In the genomic region with DNA sequence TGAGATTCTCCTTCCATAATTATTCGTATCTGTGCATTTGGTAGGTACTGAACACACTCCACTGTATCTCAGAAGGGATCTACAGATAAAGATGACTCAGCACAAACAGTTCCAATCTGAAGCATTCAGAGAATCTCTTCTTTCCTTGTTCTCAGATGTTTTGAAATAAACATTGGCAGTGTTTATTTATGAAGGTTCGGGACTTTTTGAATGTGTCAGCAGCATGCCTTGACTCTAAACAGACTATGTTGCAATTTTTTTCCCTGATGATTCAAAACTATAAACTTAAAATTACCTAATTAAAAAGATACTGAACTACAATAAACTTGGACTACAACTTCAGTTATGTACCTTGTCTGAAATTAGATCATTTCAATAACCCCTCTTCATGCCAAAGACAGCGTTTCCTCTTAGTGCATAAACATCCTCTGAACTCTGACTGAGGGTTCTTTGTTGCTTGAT, we compare ENCODE assay signal across 11 cellular contexts.
DNase-seq lines count a peak whose midpoint lies in the region; ATAC-seq, FAIRE-seq and TF ChIP-seq lines count a peak whose summit lies in the region.
"Had no signal": no experiment of that assay in that cellular context is flagged by ENCODE, and none has a peak within 500 bp of the region (broad histone marks: within the 10 kb centered on the region; RNA-seq: fewer than 3 reads in every experiment).

No MANE protein-coding gene starts in this region.

- WGBS in A549 (ENCODE audit: missing lambda C conversion rate), result 3% methylated on average over 3 of the region's 3 CpGs

- intact Hi-C loops in posterior vena cava (cut with DNase I), result no loop called here

- H3K9me3 ChIP-seq in A549, result peaks cover 3% of the 10 kb centered on the region; the same call in 1 of the 3 replicates
- H3K9me3 ChIP-seq: heart left ventricle had no signal

- DNase-seq in A549 (ENCODE audit: low read depth in 1 of 2, low spot score in 1 of 2) (peak; percentile 40 to 86), HT-29 (ENCODE audit: low spot score) (peak; percentile 49), bronchial epithelial cell (ENCODE audit: low read depth) (peak; percentile 97), lung microvascular endothelial cell (ENCODE audit: low read depth in 2 of 2) (peak; percentile 86 to 91), cerebellar nuclear complex (lab: John Stamatoyannopoulos, UW) (no peak), posterior vena cava (ENCODE audit: low spot score) (no peak)
- DNase-seq in stimulated activated CD4-positive, alpha-beta T cell treated with anti-CD3 and anti-CD28 coated beads, Interleukin-12 subunit alpha, Interleukin-12 subunit beta, amount 100 ng/mL, for 4 hours, result no peak
- DNase-seq: heart left ventricle; stimulated activated CD4-positive, alpha-beta T cell treated with anti-CD3 and anti-CD28 coated beads, Interleukin-2, amount 100 ng/mL, for 24 hours had no signal

- H3K4me2 ChIP-seq in A549, result peak overlapping the region; percentile 67

- H3K4me3 ChIP-seq in A549 (no peak overlapping the region), bronchial epithelial cell (ENCODE audit: low read depth, low read length) (no peak overlapping the region)
- H3K4me3 ChIP-seq: heart left ventricle had no signal

- POLR2A ChIA-PET in A549 (lab: Yijun Ruan, JAX), result no interaction called here

- H3K36me3 ChIP-seq in bronchial epithelial cell (ENCODE audit: control insufficient read depth, insufficient read depth, low read length), result no peaks in the 10 kb centered on the region
- H3K36me3 ChIP-seq: heart left ventricle had no signal

- peak; percentile 27 to 49; a peak in 3 of 5 replicates for TF ChIP-seq RAD21 in A549 (conservative IDR thresholded peaks at IDR 0.05 in 1 of 2, IDR thresholded peaks at IDR 0.05 in 1 of 2)

- no peaks in the 10 kb centered on the region for H3K27me3 ChIP-seq in bronchial epithelial cell (ENCODE audit: control insufficient read depth, insufficient read depth, low read length)
- H3K27me3 ChIP-seq: heart left ventricle had no signal

- FAIRE-seq in A549 (lab: Jason Lieb, UNC) (peak; percentile 86), bronchial epithelial cell (lab: Jason Lieb, UNC) (no peak)

- peak; percentile 68 to 79; a peak in 3 of 5 replicates for TF ChIP-seq EP300 in A549 (IDR thresholded peaks at IDR 0.05)

- H3K27ac ChIP-seq in A549, result peak overlapping the region; percentile 63 to 89
- H3K27ac ChIP-seq: HL-60 had no signal

- peaks cover 39% of the 10 kb centered on the region for H3K4me1 ChIP-seq in A549

- ATAC-seq in A549 (peak; percentile 89 to 97), GM19035 (IDR thresholded peaks at IDR 0.05; ENCODE audit: unreplicated experiment) (no peak)

- CTCF ChIA-PET in A549 (lab: Yijun Ruan, JAX), result interaction anchor here (1.0 kb wide), 1 partner anchor 16 kb away, joined by 3 read pairs; no protein-coding TSS in a partner anchor

- TF ChIP-seq POLR2A in A549 (IDR thresholded peaks at IDR 0.05; ENCODE audit: low read length), result no peak

- TF ChIP-seq CTCF in A549 (IDR thresholded peaks at IDR 0.05) (no peak), bronchial epithelial cell (IDR thresholded peaks at IDR 0.05; ENCODE audit: insufficient read depth, low read length, severe bottlenecking) (no peak)

TF ChIP-seq in A549, 52 proteins besides CTCF, POLR2A, EP300 and RAD21:
- TF ChIP-seq JUN (IDR thresholded peaks at IDR 0.05) (peak; percentile 57 to 77; a peak in 3 of 5 replicates), NFE2L2 (conservative IDR thresholded peaks at IDR 0.05; ENCODE audit: low read length) (peak; percentile 96), ZNF302 (CRISPR knock-in tag; IDR thresholded peaks at IDR 0.05) (0 out of 2 replicates have a peak, but pooled peaks have one; percentile 22), FOXS1 (CRISPR knock-in tag; IDR thresholded peaks at IDR 0.05) (peak; percentile 75; the same call in 1 of the 2 replicates), FOSB (CRISPR knock-in tag; IDR thresholded peaks at IDR 0.05) (0 out of 2 replicates have a peak, but pooled peaks have one; percentile 28), BCL3 (IDR thresholded peaks at IDR 0.05) (peak; percentile 77; the same call in 1 of the 3 replicates), HDAC2 (IDR thresholded peaks at IDR 0.05) (no peak), RFX5 (IDR thresholded peaks at IDR 0.05) (no peak), HOXA7 (CRISPR knock-in tag; IDR thresholded peaks at IDR 0.05) (peak; percentile 58; the same call in 1 of the 2 replicates), MAFK (IDR thresholded peaks at IDR 0.05; ENCODE audit: partially characterized antibody) (peak; percentile 100), GATA3 (IDR thresholded peaks at IDR 0.05; ENCODE audit: borderline replicate concordance) (peak; percentile 98), CEBPB (IDR thresholded peaks at IDR 0.05) (peak; percentile 89 to 96), SMC3 (IDR thresholded peaks at IDR 0.05) (0 out of 3 replicates have a peak, but pooled peaks have one; percentile 27), EHF (CRISPR knock-in tag; IDR thresholded peaks at IDR 0.05) (0 out of 2 replicates have a peak, but pooled peaks have one; percentile 47), POLR2AphosphoS2 (conservative IDR thresholded peaks at IDR 0.05; ENCODE audit: low read length) (no peak), MYC (IDR thresholded peaks at IDR 0.05; ENCODE audit: borderline replicate concordance, low read length) (no peak), MAX (IDR thresholded peaks at IDR 0.05) (peak; percentile 74), FOSL2 (IDR thresholded peaks at IDR 0.05) (peak; percentile 58), FOSL2 (CRISPR knock-in tag; IDR thresholded peaks at IDR 0.05) (peak; percentile 91), JUNB (IDR thresholded peaks at IDR 0.05) (peak; percentile 81)
- TF ChIP-seq, protein P1, sequence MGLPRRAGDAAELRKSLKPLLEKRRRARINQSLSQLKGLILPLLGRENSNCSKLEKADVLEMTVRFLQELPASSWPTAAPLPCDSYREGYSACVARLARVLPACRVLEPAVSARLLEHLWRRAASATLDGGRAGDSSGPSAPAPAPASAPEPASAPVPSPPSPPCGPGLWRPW (IDR thresholded peaks at IDR 0.05), result peak; percentile 73; the same call in 1 of the 2 replicates

Comparison
In these comparisons a context has a peak if more than half of its experiments do, and no peak if none do; other contexts are left out.
1. DNase-seq: peak in A549 (2 of 2), HT-29 (single experiment), bronchial epithelial cell (single experiment) and lung microvascular endothelial cell (2 of 2); none in stimulated activated CD4-positive, alpha-beta T cell treated with anti-CD3 and anti-CD28 coated beads, Interleukin-12 subunit alpha, Interleukin-12 subunit beta, amount 100 ng/mL, for 4 hours (single experiment), cerebellar nuclear complex (0 of 2) and posterior vena cava (single experiment).